ENCODE assay signal across 11 cellular contexts in the genomic region with DNA sequence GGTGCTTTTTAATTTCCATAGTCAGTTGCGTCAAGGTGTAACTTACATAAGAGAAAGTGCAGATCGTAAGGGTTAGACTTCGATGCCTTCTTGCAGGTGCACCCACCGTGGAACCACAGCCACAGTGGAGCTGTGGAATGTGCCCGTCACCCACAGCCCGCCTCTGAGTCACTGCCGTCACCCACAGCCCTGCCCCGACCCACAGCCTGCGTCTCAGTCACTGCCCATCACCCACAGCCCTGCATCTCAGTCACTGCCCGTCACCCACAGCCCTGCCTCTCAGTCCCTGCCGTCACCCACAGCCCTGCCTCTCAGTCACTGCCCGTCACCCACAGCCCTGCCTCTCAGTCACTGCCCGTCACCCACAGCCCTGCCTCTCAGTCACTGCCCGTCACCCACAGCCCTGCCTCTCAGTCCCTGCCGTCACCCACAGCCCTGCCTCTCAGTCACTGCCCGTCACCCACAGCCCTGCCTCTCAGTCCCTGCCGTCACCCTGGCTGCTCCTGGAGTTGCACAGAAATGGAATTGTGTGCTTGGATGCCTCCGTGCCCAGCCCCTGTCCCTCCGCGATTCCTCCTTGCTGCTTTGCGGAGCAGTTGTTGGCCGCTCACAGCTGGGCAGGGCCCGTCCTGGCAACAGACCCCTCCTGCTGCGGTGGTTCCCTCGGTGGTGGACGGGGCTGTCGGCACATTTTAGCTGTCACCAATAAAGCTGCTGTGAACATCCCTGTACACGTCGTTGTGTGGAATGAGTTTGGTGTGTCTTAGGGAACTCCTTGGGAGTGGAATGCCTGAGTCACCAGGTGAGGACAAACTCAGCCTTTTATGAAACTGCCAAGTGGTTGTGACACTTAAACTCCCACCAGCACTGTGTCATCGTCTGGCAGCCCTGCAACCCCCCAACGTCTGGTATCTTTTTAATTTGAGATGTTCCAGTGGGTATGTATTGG. TPM values are rescaled to one million over a fixed set of nuclear protein-coding genes. Genes with fewer than 3 reads are reported as not detected.
DNase-seq lines count a peak whose midpoint lies in the region; ATAC-seq lines count a peak whose summit lies in the region.
"Had no signal": no experiment of that assay in that cellular context is flagged by ENCODE, and none has a peak within 500 bp of the region (broad histone marks: within the 10 kb centered on the region; RNA-seq: fewer than 3 reads in every experiment).

No MANE protein-coding gene starts in this region.

- H3K27ac Mint-ChIP-seq in immature natural killer cell = peak overlapping the region; percentile 73 to 94 (median 89)

- H3K27me3 Mint-ChIP-seq in immature natural killer cell (ENCODE audit: low read depth in 3 of 3) = peaks cover 10 to 22% (median 16%) of the 10 kb centered on the region in 3 donors

- no peaks in the 10 kb centered on the region for H3K36me3 ChIP-seq in H7 (replicated peaks; ENCODE audit: control insufficient read depth, insufficient read depth, low read length)
- H3K36me3 ChIP-seq: heart right ventricle had no signal

- DNase-seq in H7 (peak; percentile 43), immature natural killer cell (peak; percentile 67 to 89 (median 70)), DMS153 (lab: John Stamatoyannopoulos, UW) (no peak), NK-92 (lab: John Stamatoyannopoulos, UW; ENCODE audit: unreplicated experiment) (no peak)
- peak; percentile 44 for DNase-seq in activated CD8-positive, alpha-beta memory T cell treated with anti-CD3 and anti-CD28 coated beads, Interleukin-2, amount 50 U/mL, for 24 hours (ENCODE audit: extremely low read depth)
- DNase-seq in stimulated activated CD4-positive, alpha-beta T cell treated with anti-CD3 and anti-CD28 coated beads, TNF-alpha, amount 100 ng/mL, for 48 hours (ENCODE audit: low read depth in 3 of 3) = peak; percentile 36 to 55 (median 37)
- DNase-seq: activated CD4-positive, CD25-positive, alpha-beta regulatory T cell; heart right ventricle; NCI-H345 had no signal

- peaks cover 9 to 24% of the 10 kb centered on the region in 2 donors for H3K4me1 Mint-ChIP-seq in immature natural killer cell

- H3K4me3 ChIP-seq in H7 (ENCODE audit: insufficient read depth, low read depth, low read length) = no peak overlapping the region

- no peaks in the 10 kb centered on the region for H3K27me3 ChIP-seq in H7 (ENCODE audit: control insufficient read depth, insufficient read depth, low read length)

- no peaks in the 10 kb centered on the region for H3K36me3 Mint-ChIP-seq in immature natural killer cell

- peak overlapping the region in 1 of 5 donors; percentile 44 for H3K4me3 Mint-ChIP-seq in immature natural killer cell

- ATAC-seq in GM21576 (IDR thresholded peaks at IDR 0.05; ENCODE audit: unreplicated experiment) (no peak), GM19351 (IDR thresholded peaks at IDR 0.05; ENCODE audit: unreplicated experiment) (no peak)

- H3K9me3 Mint-ChIP-seq in immature natural killer cell = peaks cover 0 to 6% (median 0%) of the 10 kb centered on the region in 6 donors

RNA-seq across cellular contexts. Expression of gene COL6A2, which starts 44.9 kb away (rescaled TPM):
- total RNA-seq in H7 (2014; rRNA removed; shearing (Covaris generic)) = 127 and 143 TPM in 2 replicates
- 10 to 100 TPM in 2 of 3 donors, 1 to 10 TPM in 1; 4.4 to 46.6 (median 30.6) TPM for polyA plus RNA-seq in immature natural killer cell

Comparison
In these comparisons a context has a peak if more than half of its experiments do, and no peak if none do; other contexts are left out.
1. DNase-seq: peak in H7 (single experiment), activated CD8-positive, alpha-beta memory T cell treated with anti-CD3 and anti-CD28 coated beads, Interleukin-2, amount 50 U/mL, for 24 hours (single experiment), immature natural killer cell (3 of 3) and stimulated activated CD4-positive, alpha-beta T cell treated with anti-CD3 and anti-CD28 coated beads, TNF-alpha, amount 100 ng/mL, for 48 hours (3 of 3); none in DMS153 (single experiment) and NK-92 (single experiment).